Comparison of ENCODE assay signal across 10 cellular contexts in the genomic region with DNA sequence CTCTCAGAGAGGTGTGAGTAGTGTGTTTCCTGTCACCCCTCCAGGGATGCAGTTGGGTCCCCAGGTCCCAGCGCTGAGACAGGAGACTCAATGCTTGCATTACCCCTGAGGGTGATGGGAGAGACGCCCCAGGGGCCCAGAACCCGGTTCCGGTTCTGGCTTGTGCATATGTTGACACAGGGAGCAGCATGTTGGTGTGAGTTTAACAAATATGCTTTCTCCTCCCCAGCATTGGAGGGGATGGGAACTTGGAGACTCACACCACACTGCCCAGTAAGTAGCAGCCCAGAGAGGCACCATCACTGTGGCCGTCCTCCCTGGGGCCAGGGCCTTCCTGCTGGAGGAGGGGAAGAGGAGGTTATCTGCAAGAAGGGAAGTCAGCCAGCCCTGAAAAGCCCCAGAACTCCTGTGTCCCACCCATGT.
DNase-seq lines count a peak whose midpoint lies in the region; ATAC-seq, FAIRE-seq and TF ChIP-seq lines count a peak whose summit lies in the region.
"Had no signal": no experiment of that assay in that cellular context is flagged by ENCODE, and none has a peak within 500 bp of the region (broad histone marks: within the 10 kb centered on the region; RNA-seq: fewer than 3 reads in every experiment).

No MANE protein-coding gene starts in this region.

- H4K20me1 ChIP-seq in OCI-LY3 (ENCODE audit: insufficient read depth, low read length) (no peaks in the 10 kb centered on the region), SK-N-SH (ENCODE audit: insufficient read depth) (no peaks in the 10 kb centered on the region)

- CTCF ChIA-PET in A549 (lab: Yijun Ruan, JAX), result interaction anchor here (0.8 to 2.2 kb wide), 14 partner anchors 8 to 131 kb away, joined by 3 to 20 read pairs (median 3); a partner anchor contains a TSS
- CTCF ChIA-PET in SK-N-SH (lab: Yijun Ruan, JAX), result interaction anchor here (0.6 to 2.8 kb wide), 4 partner anchors 10 to 131 kb away, joined by 3 to 14 read pairs (median 10); a partner anchor contains a TSS

- no peak overlapping the region for H3K9ac ChIP-seq in OCI-LY3 (ENCODE audit: low read length)
- H3K9ac ChIP-seq in SK-N-SH, result no peak overlapping the region

- H3K36me3 Mint-ChIP-seq in dendritic cell treated with granulocyte-macrophage colony-stimulating factor and Interleukin-4, amounts not matched to agents 40 ng/mL and 50 ng/mL, for 4 days (ENCODE audit: low read depth), result peaks cover 7% of the 10 kb centered on the region

- POLR2A ChIA-PET in A549 (lab: Yijun Ruan, JAX), result interaction anchor here (1.8 kb wide), 1 partner anchor 131 kb away, joined by 8 read pairs; a partner anchor contains a TSS
- POLR2A ChIA-PET in SK-N-SH (lab: Yijun Ruan, JAX), result no interaction called here

- ATAC-seq in A549 (no peak), pancreas (no peak), left lung (no peak)

- intact Hi-C loops in dendritic cell treated with granulocyte-macrophage colony-stimulating factor and Interleukin-4, amounts not matched to agents 40 ng/mL and 50 ng/mL, for 4 days (cut with micrococcal nuclease), result loop anchor here (2.0 kb wide), 2 partner anchors 26 to 96 kb away; no protein-coding TSS in a partner anchor
- intact Hi-C loops in pancreas (cut with DNase I) (loop anchor here in 2 of 3 donors (5.0 to 10.0 kb wide), 2 partner anchors 124 to 132 kb away; a partner anchor contains a TSS), left lung (cut with DNase I) (no loop called here)

- WGBS in A549 (ENCODE audit: missing lambda C conversion rate), result 85% methylated on average over 5 of the region's 5 CpGs
- WGBS in pancreas, 2 donors, result 70 to 83% methylated on average over 5 of the region's 5 CpGs
- 83% methylated on average over 4 of the region's 5 CpGs for WGBS in SK-N-SH (ENCODE audit: low lambda C conversion rate)

- H2AFZ ChIP-seq in OCI-LY3 (ENCODE audit: low read depth, low read length) (no peak overlapping the region), SK-N-SH (ENCODE audit: low read depth) (no peak overlapping the region)

- no peaks in the 10 kb centered on the region for H3K27me3 Mint-ChIP-seq in dendritic cell treated with granulocyte-macrophage colony-stimulating factor and Interleukin-4, amounts not matched to agents 40 ng/mL and 50 ng/mL, for 4 days

- peaks cover 65% of the 10 kb centered on the region for H3K4me1 Mint-ChIP-seq in dendritic cell treated with granulocyte-macrophage colony-stimulating factor and Interleukin-4, amounts not matched to agents 40 ng/mL and 50 ng/mL, for 4 days (ENCODE audit: low read depth)

- H3K4me3 ChIP-seq in A549 (no peak overlapping the region), OCI-LY3 (ENCODE audit: low read length) (no peak overlapping the region), pancreas (no peak overlapping the region), left lung (no peak overlapping the region), SK-N-SH (ENCODE audit: low read depth in 2 of 2, low read length in 1 of 2) (no peak overlapping the region)

- TF ChIP-seq EP300 in A549 (IDR thresholded peaks at IDR 0.05), result no peak
- TF ChIP-seq EP300 in SK-N-SH (IDR thresholded peaks at IDR 0.05; ENCODE audit: borderline replicate concordance in 1 of 2, low read depth in 1 of 2, low read length in 1 of 2), result no peak

- TF ChIP-seq RAD21 in A549 (conservative IDR thresholded peaks at IDR 0.05 in 1 of 2, IDR thresholded peaks at IDR 0.05 in 1 of 2), result no peak
- no peak for TF ChIP-seq RAD21 in SK-N-SH (IDR thresholded peaks at IDR 0.05; ENCODE audit: low read length)

- H3K36me3 ChIP-seq in OCI-LY3 (replicated peaks; ENCODE audit: low read depth, low read length), result no peaks in the 10 kb centered on the region
- H3K36me3 ChIP-seq in pancreas, result no peaks in the 10 kb centered on the region
- no peaks in the 10 kb centered on the region for H3K36me3 ChIP-seq in left lung
- no peaks in the 10 kb centered on the region for H3K36me3 ChIP-seq in SK-N-SH (replicated peaks in 1 of 2; ENCODE audit: control insufficient read depth in 1 of 2, insufficient read depth in 2 of 2, low read length in 1 of 2)

- H3K4me3 Mint-ChIP-seq in dendritic cell treated with granulocyte-macrophage colony-stimulating factor and Interleukin-4, amounts not matched to agents 40 ng/mL and 50 ng/mL, for 4 days, result no peak overlapping the region

- H3K27me3 ChIP-seq in OCI-LY3 (ENCODE audit: low read depth, low read length) (no peaks in the 10 kb centered on the region), pancreas (no peaks in the 10 kb centered on the region), left lung (no peaks in the 10 kb centered on the region), SK-N-SH (ENCODE audit: insufficient read depth) (no peaks in the 10 kb centered on the region)

- no peak for TF ChIP-seq CTCF in A549 (IDR thresholded peaks at IDR 0.05)
- TF ChIP-seq CTCF in OCI-LY3 (IDR thresholded peaks at IDR 0.05; ENCODE audit: low read depth, low read length), result no peak
- no peak for TF ChIP-seq CTCF in pancreas (IDR thresholded peaks at IDR 0.05)
- no peak for TF ChIP-seq CTCF in left lung (IDR thresholded peaks at IDR 0.05)
- TF ChIP-seq CTCF in SK-N-SH (IDR thresholded peaks at IDR 0.05), result no peak

- H3K9me2 ChIP-seq in SK-N-SH, result no peaks in the 10 kb centered on the region

- H3K79me2 ChIP-seq in OCI-LY3 (ENCODE audit: low read length) (no peaks in the 10 kb centered on the region), SK-N-SH (ENCODE audit: insufficient read depth) (no peaks in the 10 kb centered on the region)

- H3K27ac Mint-ChIP-seq in dendritic cell treated with granulocyte-macrophage colony-stimulating factor and Interleukin-4, amounts not matched to agents 40 ng/mL and 50 ng/mL, for 4 days, result peak overlapping the region; percentile 61

- no peak for DNase-seq in A549 (ENCODE audit: low read depth in 1 of 2, low spot score in 1 of 2)
- peak in 2 of 6 donors; percentile 25 to 45 for DNase-seq in pancreas
- no peak for DNase-seq in C1 segment of cervical spinal cord (lab: John Stamatoyannopoulos, UW)
- DNase-seq in left lung, result no peak
- DNase-seq in H4 (ENCODE audit: low spot score), result no peak
- no peak for DNase-seq in SK-N-SH
- DNase-seq: activated CD4-positive, CD25-positive, alpha-beta regulatory T cell had no signal

- TF ChIP-seq POLR2A in A549 (IDR thresholded peaks at IDR 0.05; ENCODE audit: low read length), result no peak

- no peaks in the 10 kb centered on the region for H3K9me3 Mint-ChIP-seq in dendritic cell treated with granulocyte-macrophage colony-stimulating factor and Interleukin-4, amounts not matched to agents 40 ng/mL and 50 ng/mL, for 4 days

- peak overlapping the region; percentile 42 to 61; a peak in 3 of 6 replicates for H3K27ac ChIP-seq in A549
- no peak overlapping the region for H3K27ac ChIP-seq in OCI-LY3 (ENCODE audit: low read length)
- H3K27ac ChIP-seq in pancreas, result peak overlapping the region in 3 of 4 donors; percentile 81 to 92 (median 85)
- H3K27ac ChIP-seq in left lung, result peak overlapping the region in 1 of 2 donors; percentile 96
- no peak overlapping the region; a peak in 1 of 4 replicates for H3K27ac ChIP-seq in SK-N-SH (ENCODE audit: low read depth in 2 of 2, low read length in 1 of 2)

- no peaks in the 10 kb centered on the region for H3F3A ChIP-seq in SK-N-SH (replicated peaks; ENCODE audit: insufficient read depth)

- peaks cover 9% of the 10 kb centered on the region for H3K4me1 ChIP-seq in A549
- H3K4me1 ChIP-seq in OCI-LY3 (ENCODE audit: low read length), result peaks cover 49% of the 10 kb centered on the region
- H3K4me1 ChIP-seq in pancreas, result peaks cover 0 to 26% (median 21%) of the 10 kb centered on the region in 3 donors
- H3K4me1 ChIP-seq in left lung, result peaks cover 22 to 48% of the 10 kb centered on the region in 2 donors
- peaks cover 0 to 2% of the 10 kb centered on the region in 2 experiments; a peak in 3 of 4 replicates for H3K4me1 ChIP-seq in SK-N-SH (ENCODE audit: control insufficient read depth in 1 of 2, insufficient read depth in 2 of 2, low read depth in 1 of 2, low read length in 1 of 2)

- H3K9me3 ChIP-seq in A549 (no peaks in the 10 kb centered on the region), OCI-LY3 (ENCODE audit: insufficient read depth, low read length) (no peaks in the 10 kb centered on the region), pancreas (no peaks in the 10 kb centered on the region), left lung (no peaks in the 10 kb centered on the region), SK-N-SH (no peaks in the 10 kb centered on the region)

- FAIRE-seq in A549 (lab: Jason Lieb, UNC) (no peak), pancreas (lab: Jason Lieb, UNC) (no peak)
- FAIRE-seq: RCC 7860 had no signal

- H3K4me2 ChIP-seq in A549, result no peak overlapping the region
- 0 out of 2 replicates have a peak overlapping the region, but pooled peaks have one; percentile 21 for H3K4me2 ChIP-seq in OCI-LY3 (ENCODE audit: low read length)
- H3K4me2 ChIP-seq in SK-N-SH, result no peak overlapping the region; the same call in 1 of the 2 replicates

TF ChIP-seq in A549, 52 proteins besides CTCF, POLR2A, EP300 and RAD21 (continues in another document):
- TF ChIP-seq FOSB (CRISPR knock-in tag; IDR thresholded peaks at IDR 0.05), result no peak
- TF ChIP-seq HOXB13 (CRISPR knock-in tag; IDR thresholded peaks at IDR 0.05; ENCODE audit: low read depth), result no peak
- no peak for TF ChIP-seq EHMT2 (IDR thresholded peaks at IDR 0.05; ENCODE audit: low read depth)
- TF ChIP-seq ZNF302 (CRISPR knock-in tag; IDR thresholded peaks at IDR 0.05), result no peak
- TF ChIP-seq JUN (IDR thresholded peaks at IDR 0.05), result no peak
- TF ChIP-seq ZFP36 (IDR thresholded peaks at IDR 0.05; ENCODE audit: borderline replicate concordance, partially characterized antibody), result no peak
- no peak for TF ChIP-seq CHD2 (IDR thresholded peaks at IDR 0.05; ENCODE audit: low read length, partially characterized antibody)
- no peak for TF ChIP-seq MAFK (IDR thresholded peaks at IDR 0.05; ENCODE audit: partially characterized antibody)
- TF ChIP-seq HOXA7 (CRISPR knock-in tag; IDR thresholded peaks at IDR 0.05), result no peak
- TF ChIP-seq CBX8 (IDR thresholded peaks at IDR 0.05), result no peak

TF ChIP-seq in SK-N-SH, 30 proteins besides CTCF, POLR2A, EP300 and RAD21 (continues in another document):
- TF ChIP-seq, protein P1, sequence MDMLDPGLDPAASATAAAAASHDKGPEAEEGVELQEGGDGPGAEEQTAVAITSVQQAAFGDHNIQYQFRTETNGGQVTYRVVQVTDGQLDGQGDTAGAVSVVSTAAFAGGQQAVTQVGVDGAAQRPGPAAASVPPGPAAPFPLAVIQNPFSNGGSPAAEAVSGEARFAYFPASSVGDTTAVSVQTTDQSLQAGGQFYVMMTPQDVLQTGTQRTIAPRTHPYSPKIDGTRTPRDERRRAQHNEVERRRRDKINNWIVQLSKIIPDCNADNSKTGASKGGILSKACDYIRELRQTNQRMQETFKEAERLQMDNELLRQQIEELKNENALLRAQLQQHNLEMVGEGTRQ (IDR thresholded peaks at IDR 0.05; ENCODE audit: borderline replicate concordance, low read depth, low read length), result no peak

Comparison
In these comparisons a context has a peak if more than half of its experiments do, and no peak if none do; other contexts are left out.
1. H3K27ac ChIP-seq: peak in A549 (2 of 2) and pancreas (3 of 4); none in OCI-LY3 (single experiment) and SK-N-SH (0 of 2).
2. intact Hi-C loops: an anchor here in dendritic cell treated with granulocyte-macrophage colony-stimulating factor and Interleukin-4, amounts not matched to agents 40 ng/mL and 50 ng/mL, for 4 days (2.0 kb wide) and pancreas (5.0 to 10.0 kb wide); none called in left lung.